ENCODE assay signal across 12 cellular contexts in the genomic region with DNA sequence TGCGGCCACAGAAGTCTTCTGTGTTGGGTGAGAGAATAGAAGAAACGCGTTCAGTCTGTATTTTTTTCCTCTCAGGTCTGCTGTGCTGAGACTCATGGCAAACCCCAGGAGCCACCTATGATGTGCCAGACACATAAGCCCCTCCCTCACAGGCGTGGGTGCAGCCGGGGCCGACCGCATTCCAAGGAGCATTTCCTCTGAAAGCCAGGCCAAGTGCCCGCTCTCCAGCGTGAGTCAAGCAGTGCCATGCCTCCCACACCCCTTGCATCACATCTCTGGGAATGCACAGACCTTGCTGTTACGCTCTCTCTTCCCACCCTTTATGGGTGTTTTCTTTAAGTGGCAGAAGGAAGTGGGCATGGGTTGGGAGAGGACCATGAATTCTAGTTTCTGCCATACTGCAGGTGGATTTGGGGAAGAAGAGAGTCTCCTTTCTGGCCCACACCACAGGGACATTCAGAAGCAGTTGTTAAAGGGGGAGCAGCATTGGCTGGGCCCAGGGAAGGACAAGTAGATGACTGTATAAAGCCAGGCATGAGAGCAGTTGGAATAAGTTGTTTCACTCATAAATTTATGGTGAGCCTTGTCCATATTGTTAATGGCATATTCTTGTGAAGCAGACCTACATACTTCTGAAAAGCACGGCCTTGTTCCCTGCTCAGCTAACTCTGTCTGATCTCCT. TPM values are rescaled to one million over a fixed set of nuclear protein-coding genes. Genes with fewer than 3 reads are reported as not detected.
DNase-seq lines count a peak whose midpoint lies in the region; ATAC-seq, FAIRE-seq and TF ChIP-seq lines count a peak whose summit lies in the region.
"Had no signal": no experiment of that assay in that cellular context is flagged by ENCODE, and none has a peak within 500 bp of the region (broad histone marks: within the 10 kb centered on the region; RNA-seq: fewer than 3 reads in every experiment).

No MANE protein-coding gene starts in this region.

- H3K27ac ChIP-seq in kidney (ENCODE audit: low read depth in 2 of 2, low read length in 2 of 2) (no peak overlapping the region), WERI-Rb-1 (no peak overlapping the region)
- H3K27ac ChIP-seq: ascending aorta had no signal

- intact Hi-C loops in kidney (cut with DNase I): no loop called here

- H3K27ac Mint-ChIP-seq in WTC11: no peak overlapping the region
- H3K27ac Mint-ChIP-seq: stimulated activated effector memory CD8-positive, alpha-beta T cell treated with anti-CD3 and anti-CD28 coated beads, Interleukin-12 subunit alpha, Interleukin-12 subunit beta, amount 100 ng/mL, for 72 hours had no signal

- peak; percentile 92 for DNase-seq in HS-5 (ENCODE audit: low read depth)
- no peak for DNase-seq in WTC11 (ENCODE audit: low spot score)
- DNase-seq in kidney: peak; percentile 92
- DNase-seq in ureter (ENCODE audit: low spot score): peak; percentile 66
- no peak for DNase-seq in WERI-Rb-1
- no peak for DNase-seq in COR-L47 (lab: John Stamatoyannopoulos, UW)
- DNase-seq in left lobe of liver (ENCODE audit: low spot score): no peak
- DNase-seq: activated CD4-positive, alpha-beta T cell treated with anti-CD3 and anti-CD28 coated beads, Interleukin-2, amount 50 U/mL, for 4 hours had no signal

- CTCF ChIA-PET in WTC11 (lab: Charles Lee): interaction anchor here (0.6 to 2.2 kb wide), 6 partner anchors 11 to 386 kb away, joined by 3 to 49 read pairs (median 4); partner anchors contain the start of genes MAK and PAK1IP1

- H3K36me3 ChIP-seq in kidney (ENCODE audit: control insufficient read depth in 1 of 2, insufficient read depth in 2 of 2, low read length in 2 of 2) (no peaks in the 10 kb centered on the region), WERI-Rb-1 (no peaks in the 10 kb centered on the region)
- H3K36me3 ChIP-seq: ascending aorta, HAP-1 had no signal

- H3K4me1 ChIP-seq in kidney (ENCODE audit: control insufficient read depth in 1 of 2, insufficient read depth in 1 of 2, low read depth in 1 of 2, low read length in 2 of 2): no peaks in the 10 kb centered on the region
- H3K4me1 ChIP-seq: ascending aorta, HAP-1 had no signal

- H3K4me1 Mint-ChIP-seq in WTC11: no peaks in the 10 kb centered on the region
- H3K4me1 Mint-ChIP-seq: stimulated activated effector memory CD8-positive, alpha-beta T cell treated with anti-CD3 and anti-CD28 coated beads, Interleukin-12 subunit alpha, Interleukin-12 subunit beta, amount 100 ng/mL, for 72 hours had no signal

- no peaks in the 10 kb centered on the region for H3K27me3 Mint-ChIP-seq in WTC11 (ENCODE audit: low read depth)

- H3K9me3 ChIP-seq in kidney (ENCODE audit: control insufficient read depth in 1 of 2, low read length in 2 of 2) (no peaks in the 10 kb centered on the region), WERI-Rb-1 (ENCODE audit: severe bottlenecking) (no peaks in the 10 kb centered on the region)
- H3K9me3 ChIP-seq: ascending aorta, HAP-1 had no signal

- H3K27me3 ChIP-seq in WERI-Rb-1 (ENCODE audit: insufficient read depth, low read depth, severe bottlenecking): no peaks in the 10 kb centered on the region
- H3K27me3 ChIP-seq: ascending aorta had no signal

- H3K36me3 Mint-ChIP-seq in WTC11: no peaks in the 10 kb centered on the region
- H3K36me3 Mint-ChIP-seq: stimulated activated effector memory CD8-positive, alpha-beta T cell treated with anti-CD3 and anti-CD28 coated beads, Interleukin-12 subunit alpha, Interleukin-12 subunit beta, amount 100 ng/mL, for 72 hours had no signal

- ATAC-seq in WTC11 (peak; percentile 59), left lobe of liver (no peak)
- ATAC-seq: stimulated activated effector memory CD8-positive, alpha-beta T cell treated with anti-CD3 and anti-CD28 coated beads, Interleukin-12 subunit alpha, Interleukin-12 subunit beta, amount 100 ng/mL, for 72 hours had no signal

- POLR2A ChIA-PET in WTC11 (lab: Charles Lee): interaction anchor here (0.6 kb wide), 1 partner anchor 153 kb away, joined by 6 read pairs; no protein-coding TSS in a partner anchor

- no peak for FAIRE-seq in kidney (lab: Jason Lieb, UNC)
- FAIRE-seq: GM12878 had no signal

- H3K9me3 Mint-ChIP-seq in WTC11: no peaks in the 10 kb centered on the region
- H3K9me3 Mint-ChIP-seq: stimulated activated effector memory CD8-positive, alpha-beta T cell treated with anti-CD3 and anti-CD28 coated beads, Interleukin-12 subunit alpha, Interleukin-12 subunit beta, amount 100 ng/mL, for 72 hours had no signal

- H3K4me3 ChIP-seq in kidney (ENCODE audit: low read length in 2 of 2): no peak overlapping the region
- H3K4me3 ChIP-seq in WERI-Rb-1 (ENCODE audit: low read depth, low read length): no peak overlapping the region
- H3K4me3 ChIP-seq: ascending aorta, GM12878, HAP-1 had no signal

- H3K9ac ChIP-seq in kidney (ENCODE audit: low read length in 2 of 2): no peak overlapping the region

- TF ChIP-seq CTCF in WTC11 (IDR thresholded peaks at IDR 0.05): no peak
- TF ChIP-seq CTCF in kidney (IDR thresholded peaks at IDR 0.05; ENCODE audit: borderline replicate concordance, extremely low read depth, insufficient read depth): no peak
- TF ChIP-seq CTCF in WERI-Rb-1 (IDR thresholded peaks at IDR 0.05; ENCODE audit: low read depth, low read length): no peak

- H3K4me3 Mint-ChIP-seq in WTC11: no peak overlapping the region
- H3K4me3 Mint-ChIP-seq: stimulated activated effector memory CD8-positive, alpha-beta T cell treated with anti-CD3 and anti-CD28 coated beads, Interleukin-12 subunit alpha, Interleukin-12 subunit beta, amount 100 ng/mL, for 72 hours had no signal

TF ChIP-seq in WTC11, 78 proteins besides CTCF, POLR2A, EP300 and RAD21 (continues in another document):
- no peak for TF ChIP-seq ZBTB21 (CRISPR knock-in tag; IDR thresholded peaks at IDR 0.05; ENCODE audit: borderline replicate concordance)
- no peak for TF ChIP-seq FOXK1 (CRISPR knock-in tag; IDR thresholded peaks at IDR 0.05)
- TF ChIP-seq, protein P1, sequence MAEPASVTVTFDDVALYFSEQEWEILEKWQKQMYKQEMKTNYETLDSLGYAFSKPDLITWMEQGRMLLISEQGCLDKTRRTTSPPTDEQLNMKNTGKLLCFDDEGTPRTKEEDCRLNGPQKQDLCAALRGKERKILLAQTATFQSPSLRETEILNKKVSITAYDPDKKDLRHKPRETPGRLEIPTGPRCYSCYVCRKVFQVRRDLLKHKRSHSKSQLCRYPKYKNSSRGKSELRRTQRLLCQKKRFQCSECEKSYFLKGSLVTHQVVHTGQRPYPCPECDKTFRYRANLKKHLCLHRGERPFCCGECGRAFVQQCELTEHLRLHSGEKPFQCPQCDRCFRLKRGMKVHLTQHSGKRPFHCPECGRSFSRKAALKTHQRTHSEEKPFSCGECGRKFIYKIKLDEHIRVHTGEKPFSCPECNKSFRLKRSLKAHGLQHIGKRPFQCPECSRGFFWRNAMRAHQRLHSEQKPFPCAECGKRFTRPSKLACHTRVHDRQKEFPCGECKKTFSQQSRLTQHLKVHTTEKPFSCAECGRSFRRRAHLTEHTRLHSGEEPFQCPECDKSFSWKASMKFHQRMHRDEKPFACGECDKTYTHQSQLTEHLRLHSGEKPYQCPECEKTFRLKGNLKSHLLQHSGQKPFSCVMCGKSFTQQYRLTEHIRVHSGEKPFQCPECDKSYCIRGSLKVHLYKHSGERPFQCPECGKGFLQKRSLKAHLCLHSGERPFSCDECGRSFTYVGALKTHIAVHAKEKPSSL (CRISPR knock-in tag; conservative IDR thresholded peaks at IDR 0.05): no peak
- TF ChIP-seq TP53 (CRISPR knock-in tag; IDR thresholded peaks at IDR 0.05): no peak
- TF ChIP-seq TEAD4 (CRISPR knock-in tag; IDR thresholded peaks at IDR 0.05): no peak
- no peak for TF ChIP-seq E2F1 (CRISPR knock-in tag; IDR thresholded peaks at IDR 0.05)
- no peak for TF ChIP-seq JUN (CRISPR knock-in tag; IDR thresholded peaks at IDR 0.05)
- no peak for TF ChIP-seq TEAD1 (CRISPR knock-in tag; IDR thresholded peaks at IDR 0.05)
- no peak for TF ChIP-seq OVOL2 (CRISPR knock-in tag; IDR thresholded peaks at IDR 0.05; ENCODE audit: borderline replicate concordance)
- TF ChIP-seq FOXP1 (CRISPR knock-in tag; IDR thresholded peaks at IDR 0.05; ENCODE audit: borderline replicate concordance): no peak
- TF ChIP-seq ATF6 (CRISPR knock-in tag; IDR thresholded peaks at IDR 0.05): no peak
- TF ChIP-seq MYBL2 (CRISPR knock-in tag; IDR thresholded peaks at IDR 0.05): no peak

RNA-seq across cellular contexts. Expression of gene TFAP2A, which starts 37.1 kb away (rescaled TPM):
- total RNA-seq in WTC11 (2021) (0.27 to 0.42 TPM (median 0.30 TPM) in 3 replicates), kidney (16.2 TPM), ureter (45.2 TPM), left lobe of liver (0.45 TPM)
- polyA plus RNA-seq in kidney (ENCODE audit: insufficient read depth, low read depth, low replicate concordance): 10.1 TPM

Comparison
In these comparisons a context has a peak if more than half of its experiments do, and no peak if none do; other contexts are left out.
1. DNase-seq: peak in HS-5 (single experiment), kidney (single experiment) and ureter (single experiment); none in WTC11 (single experiment), WERI-Rb-1 (single experiment), COR-L47 (single experiment) and left lobe of liver (single experiment).
2. RNA of gene TFAP2A, which starts 37.1 kb away (total RNA-seq): 45.2 TPM in ureter (single experiment) and 16.2 TPM in kidney (single experiment); 0.45 TPM in left lobe of liver (single experiment) and 0.27 to 0.42 TPM in WTC11; every median in the first group is over 10 times any median in the second.